Comparison of ENCODE assay signal across 1 cellular context in genomic region chr9:121646992-121647391, GRCh38.
TF ChIP-seq lines count a peak whose summit lies in the region.

No MANE protein-coding gene starts in this region.

TF ChIP-seq in K562, 482 proteins besides CTCF, POLR2A, EP300 and RAD21 (continued from another document):
- TF ChIP-seq ZNF280B (CRISPR knock-in tag; IDR thresholded peaks at IDR 0.05) (no peak), PTTG1 (tag; IDR thresholded peaks at IDR 0.05; ENCODE audit: low read depth) (no peak), KDM4B (IDR thresholded peaks at IDR 0.05; ENCODE audit: borderline replicate concordance in 2 of 2, low read depth in 1 of 2) (no peak), STAT5A (IDR thresholded peaks at IDR 0.05; ENCODE audit: borderline replicate concordance, low read length) (peak; percentile 44; the same call in 1 of the 2 replicates), CBFA2T2 (conservative IDR thresholded peaks at IDR 0.05) (peak; percentile 81), MGA (IDR thresholded peaks at IDR 0.05) (no peak), CTBP1 (IDR thresholded peaks at IDR 0.05; ENCODE audit: borderline replicate concordance) (peak; percentile 92), ZBTB7A (IDR thresholded peaks at IDR 0.05; ENCODE audit: borderline replicate concordance, control insufficient read depth, low read depth, low read length) (no peak), HDAC2 (IDR thresholded peaks at IDR 0.05) (peak; percentile 63; the same call in 1 of the 2 replicates)
